Comparison of ENCODE assay signal across 22 cellular contexts in genomic region chr15:29972051-29972450, GRCh38.
DNase-seq lines count a peak whose midpoint lies in the region; ATAC-seq and TF ChIP-seq lines count a peak whose summit lies in the region.
"Had no signal": no experiment of that assay in that cellular context is flagged by ENCODE, and none has a peak within 500 bp of the region (broad histone marks: within the 10 kb centered on the region; RNA-seq: fewer than 3 reads in every experiment).

No MANE protein-coding gene starts in this region.

- H3K4me2 ChIP-seq in mammary epithelial cell (ENCODE audit: insufficient read depth, low read depth, low read length) = no peak overlapping the region
- H3K4me2 ChIP-seq: BLaER1 treated with 17β-estradiol and CSF1 and Interleukin-3, amounts not matched to agents 10 nM and 100 nM had no signal

- no peaks in the 10 kb centered on the region for H4K20me1 ChIP-seq in mammary epithelial cell (ENCODE audit: insufficient read depth, low read length)
- H4K20me1 ChIP-seq: BLaER1 treated with 17β-estradiol and CSF1 and Interleukin-3, amounts not matched to agents 10 nM and 100 nM had no signal

- dilution Hi-C loops in mammary epithelial cell (cut with HindIII; ENCODE audit: low sequenced_read_pairs) = loop anchor here (5.0 kb wide), 1 partner anchor 35 kb away; no protein-coding TSS in a partner anchor

- intact Hi-C loops in mammary epithelial cell (cut with micrococcal nuclease) = no loop called here
- intact Hi-C loops in breast epithelium (cut with DNase I; ENCODE audit: low total_unique reads) = no loop called here
- intact Hi-C loops in dorsolateral prefrontal cortex (cut with DNase I) = no loop called here
- intact Hi-C loops in Caco-2 (cut with micrococcal nuclease; ENCODE audit: unreplicated experiment) = no loop called here

- CTCF ChIA-PET in mammary epithelial cell (lab: Charles Lee; ENCODE audit: low non-redundant PET) (no interaction called here), Caco-2 (lab: Charles Lee) (no interaction called here)

- peaks cover 8% of the 10 kb centered on the region for H3K4me1 ChIP-seq in mammary epithelial cell (ENCODE audit: insufficient read depth, low read length)
- no peaks in the 10 kb centered on the region for H3K4me1 ChIP-seq in breast epithelium
- H3K4me1 ChIP-seq in Caco-2 = no peaks in the 10 kb centered on the region
- H3K4me1 ChIP-seq: BE2C; BLaER1 treated with 17β-estradiol and CSF1 and Interleukin-3, amounts not matched to agents 10 nM and 100 nM; HAP-1 had no signal

- TF ChIP-seq POLR2A in breast epithelium (IDR thresholded peaks at IDR 0.05) = no peak

- peaks cover 41% of the 10 kb centered on the region for H3K27me3 Mint-ChIP-seq in Caco-2 (ENCODE audit: insufficient read depth, unreplicated experiment)

- POLR2A ChIA-PET in Caco-2 (lab: Charles Lee) = no interaction called here

- H3K9ac ChIP-seq in mammary epithelial cell (ENCODE audit: insufficient read depth, low read length) = no peak overlapping the region
- H3K9ac ChIP-seq: BLaER1 treated with 17β-estradiol and CSF1 and Interleukin-3, amounts not matched to agents 10 nM and 100 nM had no signal

- H3K36me3 ChIP-seq in mammary epithelial cell (ENCODE audit: insufficient read depth, low read length) = no peaks in the 10 kb centered on the region
- H3K36me3 ChIP-seq in breast epithelium = no peaks in the 10 kb centered on the region
- H3K36me3 ChIP-seq in Caco-2 (ENCODE audit: control insufficient read depth, insufficient read depth, low read length) = no peaks in the 10 kb centered on the region
- H3K36me3 ChIP-seq: BE2C; BLaER1 treated with 17β-estradiol and CSF1 and Interleukin-3, amounts not matched to agents 10 nM and 100 nM; HAP-1 had no signal

- TF ChIP-seq CTCF in mammary epithelial cell (conservative IDR thresholded peaks at IDR 0.05 in 1 of 2, IDR thresholded peaks at IDR 0.05 in 1 of 2; ENCODE audit: extremely low read depth in 1 of 2, insufficient read depth in 1 of 2, low read depth in 1 of 2, low read length in 2 of 2) (no peak), breast epithelium (IDR thresholded peaks at IDR 0.05) (no peak), dorsolateral prefrontal cortex (IDR thresholded peaks at IDR 0.05 in 54 of 56, conservative IDR thresholded peaks at IDR 0.05 in 2 of 56; ENCODE audit: low read depth in 1 of 56, partially characterized antibody in 56 of 56) (no peak), Caco-2 (IDR thresholded peaks at IDR 0.05; ENCODE audit: insufficient read depth in 1 of 2, low read depth in 1 of 2, low read length in 1 of 2, severe bottlenecking in 1 of 2, unreplicated experiment in 1 of 2) (no peak)

- no TSS peak for BruUV-seq in mammary epithelial cell (replicated peaks; lab: Mats Ljungman, UMichigan)
- no TSS peak for BruUV-seq in Caco-2 (replicated peaks; lab: Mats Ljungman, UMichigan)

- no peaks in the 10 kb centered on the region for H3K4me1 Mint-ChIP-seq in Caco-2 (ENCODE audit: low read depth, unreplicated experiment)
- H3K4me1 Mint-ChIP-seq: CD8-positive, alpha-beta memory T cell had no signal

- H3K9me3 Mint-ChIP-seq in Caco-2 (ENCODE audit: unreplicated experiment) = peaks cover 15% of the 10 kb centered on the region

- 92% methylated on average over 2 of the region's 2 CpGs for WGBS in mammary epithelial cell (ENCODE audit: low coverage, missing lambda C conversion rate)

- no peaks in the 10 kb centered on the region for H3K79me2 ChIP-seq in mammary epithelial cell (ENCODE audit: insufficient read depth, low read length)

- no peaks in the 10 kb centered on the region for H3K36me3 Mint-ChIP-seq in Caco-2 (ENCODE audit: insufficient read depth, unreplicated experiment)

- H3K4me3 Mint-ChIP-seq in Caco-2 (ENCODE audit: unreplicated experiment) = no peak overlapping the region
- H3K4me3 Mint-ChIP-seq: CD4-positive, alpha-beta T cell; CD8-positive, alpha-beta memory T cell had no signal

- no peak overlapping the region for H3K27ac Mint-ChIP-seq in Caco-2 (ENCODE audit: unreplicated experiment)
- H3K27ac Mint-ChIP-seq: CD14-positive monocyte; CD4-positive, alpha-beta T cell; CD8-positive, alpha-beta memory T cell had no signal

- no peaks in the 10 kb centered on the region for H3K9me3 ChIP-seq in mammary epithelial cell (replicated peaks; ENCODE audit: insufficient read depth, low read length)
- peaks cover 0 to 10% of the 10 kb centered on the region in 2 donors for H3K9me3 ChIP-seq in breast epithelium
- H3K9me3 ChIP-seq in Caco-2 = no peaks in the 10 kb centered on the region; the same call in 1 of the 2 replicates
- H3K9me3 ChIP-seq: BE2C, HAP-1 had no signal

- H3K4me3 ChIP-seq in mammary epithelial cell (replicated peaks in 1 of 3; ENCODE audit: insufficient read depth in 1 of 3, low read depth in 2 of 3, low read length in 3 of 3) (no peak overlapping the region), breast epithelium (no peak overlapping the region), dorsolateral prefrontal cortex (no peak overlapping the region), Caco-2 (ENCODE audit: low read depth, low read length) (no peak overlapping the region)
- H3K4me3 ChIP-seq: BLaER1 treated with 17β-estradiol and CSF1 and Interleukin-3, amounts not matched to agents 10 nM and 100 nM; HAP-1 had no signal

- no peak overlapping the region for H3K27ac ChIP-seq in mammary epithelial cell (ENCODE audit: insufficient read depth, low read depth, low read length)
- H3K27ac ChIP-seq in breast epithelium = no peak overlapping the region
- H3K27ac ChIP-seq in dorsolateral prefrontal cortex = peak overlapping the region in 36 of 59 donors; percentile 2 to 99 (median 94)
- H3K27ac ChIP-seq: 22Rv1; BLaER1 treated with 17β-estradiol and CSF1 and Interleukin-3, amounts not matched to agents 10 nM and 100 nM had no signal

- ATAC-seq in esophagus mucosa = peak; percentile 88
- ATAC-seq in GM18909 (IDR thresholded peaks at IDR 0.05; ENCODE audit: poor library complexity, unreplicated experiment) = no peak

- H3K27me3 ChIP-seq in mammary epithelial cell (ENCODE audit: insufficient read depth, low read length) = no peaks in the 10 kb centered on the region
- H3K27me3 ChIP-seq in breast epithelium = peaks cover 0 to 31% of the 10 kb centered on the region in 2 donors
- H3K27me3 ChIP-seq in dorsolateral prefrontal cortex = no peaks in the 10 kb centered on the region
- H3K27me3 ChIP-seq in Caco-2 (replicated peaks; ENCODE audit: control insufficient read depth, insufficient read depth, low read length) = 0 out of 2 replicates have a peak, but pooled peaks cover 1% of the 10 kb centered on the region
- H3K27me3 ChIP-seq: BLaER1 treated with 17β-estradiol and CSF1 and Interleukin-3, amounts not matched to agents 10 nM and 100 nM had no signal

- in situ Hi-C loops in mammary epithelial cell (cut with MboI; ENCODE audit: low sequenced_read_pairs in 2 of 2) = no loop called here

- DNase-seq in mammary epithelial cell (no peak), breast epithelium (ENCODE audit: low spot score in 2 of 2) (no peak), dorsolateral prefrontal cortex (no peak), renal cortical epithelial cell (ENCODE audit: low read depth) (peak; percentile 57), mesenteric fat pad (ENCODE audit: low spot score) (no peak), Caco-2 (no peak)
- DNase-seq: ACHN; AML-193; BE2C; Calu3; CD4-positive, alpha-beta T cell; CD8-positive, alpha-beta memory T cell; DMS53; DMS79 treated with DMSO at 0.1 percent for 48 hours; GF-D8; GOT3 had no signal

- H2AFZ ChIP-seq in mammary epithelial cell (ENCODE audit: low read depth, low read length) = peak overlapping the region; percentile 19

Comparison
In these comparisons a context has a peak if more than half of its experiments do, and no peak if none do; other contexts are left out.
1. H3K27ac ChIP-seq: peak in dorsolateral prefrontal cortex (36 of 59); none in mammary epithelial cell (single experiment) and breast epithelium (0 of 2).